36 cellular contexts compared by ENCODE assay signal in genomic region chr5:67073045-67073444, GRCh38.
"Had no signal": no experiment of that assay in that cellular context is flagged by ENCODE, and none has a peak within 500 bp of the region (broad histone marks: within the 10 kb centered on the region; RNA-seq: fewer than 3 reads in every experiment).

No MANE protein-coding gene starts in this region.

- H3K36me3 ChIP-seq: adrenal gland, breast epithelium, Peyer's patch, SJSA1 had no signal

- ATAC-seq: activated CD4-positive, CD25-positive, alpha-beta regulatory T cell treated with anti-CD3 and anti-CD28 coated beads, Interleukin-2, amount 50 U/mL, for 24 hours; activated naive CD4-positive, alpha-beta T cell treated with anti-CD3 and anti-CD28 coated beads, Interleukin-2, amount 50 U/mL, for 72 hours; activated T-cell treated with anti-CD3 and anti-CD28 coated beads, Interleukin-2, amount 50 U/mL, for 4 hours; body of pancreas; PC-3 had no signal

- H3K9me3 ChIP-seq: adrenal gland, body of pancreas, breast epithelium, Peyer's patch, SJSA1, SK-N-SH had no signal

- H3K4me1 ChIP-seq: adrenal gland, body of pancreas, breast epithelium, Peyer's patch, SJSA1 had no signal

- FAIRE-seq: astrocyte, TTC549 had no signal

- H3K27ac Mint-ChIP-seq: activated CD4-positive, alpha-beta memory T cell treated with anti-CD3 and anti-CD28 coated beads for 36 hours; activated naive CD4-positive, alpha-beta T cell treated with anti-CD3 and anti-CD28 coated beads for 36 hours; activated naive CD4-positive, alpha-beta T cell treated with anti-CD3 and anti-CD28 coated beads, Interleukin-2, amount 50 U/mL, for 72 hours; activated T-helper 1 cell treated with anti-CD3 and anti-CD28 coated beads, Interleukin-12 subunit alpha, Interleukin-12 subunit beta, Interleukin-2, Interleukin-4 antibody, amounts not matched to agents 30 ng/mL and 10 ng/mL and 1 ng/mL, durations not matched to agents 14 hours and 24 hours and 36 hours; T-helper 1 cell treated with Interleukin-12 subunit alpha and Interleukin-12 subunit beta and Interleukin-4 antibody, amounts not matched to agents 30 μg/mL and 1 μg/mL, for 36 hours; T-helper 2 cell treated with Interferon-gamma antibody and Interleukin-4, amounts not matched to agents 5 μg/mL and 100 μg/mL, for 36 hours had no signal

- DNase-seq: activated CD4-positive, alpha-beta memory T cell treated with anti-CD3 and anti-CD28 coated beads for 36 hours; activated CD4-positive, alpha-beta T cell treated with anti-CD3 and anti-CD28 coated beads for 4 hours; activated CD4-positive, alpha-beta T cell treated with anti-CD3 and anti-CD28 coated beads, Interleukin-2, amount 50 U/mL, for 1 hour; activated CD8-positive, alpha-beta memory T cell treated with anti-CD3 and anti-CD28 coated beads, Interleukin-2, amount 50 U/mL, for 4 hours; activated gamma-delta T cell treated with Interleukin-2 at 50 U/mL for 16 hours; activated naive CD4-positive, alpha-beta T cell treated with anti-CD3 and anti-CD28 coated beads for 36 hours; activated T-cell treated with anti-CD3 and anti-CD28 coated beads for 4 hours; activated T-cell treated with anti-CD3 and anti-CD28 coated beads, Interleukin-2, amount 50 U/mL, for 4 hours; adrenal gland; Karpas-422; NCI-H1105; NCI-H1417 treated with DMSO at 0.1 percent for 48 hours; NCI-H187 treated with DMSO at 0.1 percent for 48 hours; NCI-H2081; NCI-H2171 treated with DMSO at 0.1 percent for 48 hours; NCI-H2227 treated with DMSO at 0.1 percent for 48 hours; NCI-H446; NCI-H510A treated with DMSO at 0.1 percent for 48 hours; NCI-H526 treated with DMSO at 0.1 percent for 48 hours; NCI-H82; NK-92 treated with Interleukin-12 subunit alpha and Interleukin-12 subunit beta, amount 100 ng/mL, for 24 hours; PC-3; Peyer's patch; RPMI8226; SHP77 treated with DMSO at 0.1 percent for 48 hours; SK-N-SH had no signal

- H3K9me3 Mint-ChIP-seq: activated CD4-positive, alpha-beta memory T cell treated with anti-CD3 and anti-CD28 coated beads for 36 hours; activated naive CD4-positive, alpha-beta T cell treated with anti-CD3 and anti-CD28 coated beads for 36 hours; activated naive CD4-positive, alpha-beta T cell treated with anti-CD3 and anti-CD28 coated beads, Interleukin-2, amount 50 U/mL, for 72 hours; activated T-cell treated with anti-CD3 and anti-CD28 coated beads, Interleukin-2, amount 50 U/mL, for 4 hours; activated T-helper 1 cell treated with anti-CD3 and anti-CD28 coated beads, Interleukin-12 subunit alpha, Interleukin-12 subunit beta, Interleukin-2, Interleukin-4 antibody, amounts not matched to agents 30 ng/mL and 10 ng/mL and 1 ng/mL, durations not matched to agents 14 hours and 24 hours and 36 hours; T-helper 1 cell treated with Interleukin-12 subunit alpha and Interleukin-12 subunit beta and Interleukin-4 antibody, amounts not matched to agents 30 μg/mL and 1 μg/mL, for 36 hours; T-helper 2 cell treated with Interferon-gamma antibody and Interleukin-4, amounts not matched to agents 5 μg/mL and 100 μg/mL, for 36 hours had no signal

- H3K27me3 Mint-ChIP-seq: activated CD4-positive, alpha-beta memory T cell treated with anti-CD3 and anti-CD28 coated beads for 36 hours had no signal

- H3K4me3 Mint-ChIP-seq: activated CD4-positive, alpha-beta memory T cell treated with anti-CD3 and anti-CD28 coated beads for 36 hours; activated naive CD4-positive, alpha-beta T cell treated with anti-CD3 and anti-CD28 coated beads for 36 hours; activated T-cell treated with anti-CD3 and anti-CD28 coated beads, Interleukin-2, amount 50 U/mL, for 4 hours; activated T-helper 1 cell treated with anti-CD3 and anti-CD28 coated beads, Interleukin-12 subunit alpha, Interleukin-12 subunit beta, Interleukin-2, Interleukin-4 antibody, amounts not matched to agents 30 ng/mL and 10 ng/mL and 1 ng/mL, durations not matched to agents 14 hours and 24 hours and 36 hours; T-helper 1 cell treated with Interleukin-12 subunit alpha and Interleukin-12 subunit beta and Interleukin-4 antibody, amounts not matched to agents 30 μg/mL and 1 μg/mL, for 36 hours; T-helper 2 cell treated with Interferon-gamma antibody and Interleukin-4, amounts not matched to agents 5 μg/mL and 100 μg/mL, for 36 hours had no signal

- H3K4me3 ChIP-seq: adrenal gland, body of pancreas, breast epithelium, Peyer's patch, SJSA1 had no signal

- H3K27me3 ChIP-seq: adrenal gland, body of pancreas, breast epithelium, Peyer's patch, SJSA1 had no signal

- H3K27ac ChIP-seq: adrenal gland, body of pancreas, breast epithelium, Peyer's patch, SJSA1 had no signal
